ENCODE assay signal across 22 cellular contexts in the genomic region with DNA sequence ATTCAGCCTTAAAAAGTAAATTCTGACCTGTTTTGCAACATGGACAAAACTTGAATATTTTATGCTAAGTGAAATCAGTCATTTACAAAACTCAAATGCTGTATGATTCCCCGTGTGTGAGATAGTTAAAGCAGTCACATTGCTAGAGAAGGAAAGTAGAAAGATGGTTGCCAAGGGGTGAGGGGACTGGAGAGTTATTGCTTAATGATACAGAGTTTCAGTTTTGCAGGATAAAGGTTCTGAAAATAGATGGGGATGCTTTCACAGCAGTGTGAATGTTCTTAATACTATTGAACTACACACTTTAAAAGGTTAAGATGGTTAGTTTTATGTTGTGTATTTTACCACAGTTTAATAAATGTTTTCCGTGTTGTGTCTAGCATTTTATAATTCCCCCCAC.
DNase-seq lines count a peak whose midpoint lies in the region; ATAC-seq and TF ChIP-seq lines count a peak whose summit lies in the region.
"Had no signal": no experiment of that assay in that cellular context is flagged by ENCODE, and none has a peak within 500 bp of the region (broad histone marks: within the 10 kb centered on the region; RNA-seq: fewer than 3 reads in every experiment).

No MANE protein-coding gene starts in this region.

- CTCF ChIA-PET in HEK293T (lab: Yijun Ruan, JAX) = no interaction called here

- DNase-seq in NCI-H2196 treated with DMSO at 0.1 percent for 48 hours (lab: John Stamatoyannopoulos, UW; ENCODE audit: unreplicated experiment) (no peak), HCEC 1CT (no peak), HEK293T (ENCODE audit: extremely low spot score) (no peak), NCI-H510A treated with DMSO at 0.1 percent for 48 hours (lab: John Stamatoyannopoulos, UW) (no peak)
- DNase-seq: activated CD8-positive, alpha-beta T cell treated with anti-CD3 and anti-CD28 coated beads, Interleukin-2, amount 10 ng/mL, durations not matched to agents 7 days and 5 days; activated gamma-delta T cell treated with Interleukin-2 at 50 U/mL for 16 hours; CD8-positive, alpha-beta T cell; GOT3; kidney glomerular epithelial cell; NCI-H1092; NCI-H187 treated with DMSO at 0.1 percent for 48 hours; NCI-H2227 treated with DMSO at 0.1 percent for 48 hours; NCI-H774; right cardiac atrium; stimulated activated CD4-positive, alpha-beta T cell treated with anti-CD3 and anti-CD28 coated beads, Interleukin-4, amount 100 ng/mL, for 1 hour; stimulated activated naive B cell treated with anti-CD40 and anti-IgM and Interleukin-4, amounts not matched to agents 10 μg/mL and 1 μg/mL and 100 μg/mL, for 72 hours; T-helper 17 cell had no signal

- peak; percentile 58 for ATAC-seq in GM18498 (IDR thresholded peaks at IDR 0.05; ENCODE audit: unreplicated experiment)
- ATAC-seq in GM19395 (IDR thresholded peaks at IDR 0.05; ENCODE audit: unreplicated experiment) = peak; percentile 63
- peak; percentile 47 for ATAC-seq in GM21825 (IDR thresholded peaks at IDR 0.05; ENCODE audit: unreplicated experiment)
- ATAC-seq in HG03378 (IDR thresholded peaks at IDR 0.05; ENCODE audit: unreplicated experiment) = peak; percentile 33
- ATAC-seq: A549; activated CD8-positive, alpha-beta T cell treated with anti-CD3 and anti-CD28 coated beads, Interleukin-2, amount 10 ng/mL, durations not matched to agents 7 days and 5 days; CD8-positive, alpha-beta T cell; right cardiac atrium; stimulated activated naive B cell treated with anti-CD40 and anti-IgM and Interleukin-4, amounts not matched to agents 10 μg/mL and 1 μg/mL and 100 μg/mL, for 72 hours; T-helper 17 cell had no signal

- POLR2A ChIA-PET in HEK293T (lab: Yijun Ruan, JAX) = no interaction called here

TF ChIP-seq in HEK293T, 16 proteins besides CTCF, POLR2A, EP300 and RAD21:
- TF ChIP-seq SUZ12 (IDR thresholded peaks at IDR 0.05) (no peak), ARNT (IDR thresholded peaks at IDR 0.05) (no peak), HDGF (IDR thresholded peaks at IDR 0.05; ENCODE audit: borderline replicate concordance) (no peak), FOXA1 (IDR thresholded peaks at IDR 0.05) (no peak)
